ENCODE assay signal across 35 cellular contexts in the genomic region with DNA sequence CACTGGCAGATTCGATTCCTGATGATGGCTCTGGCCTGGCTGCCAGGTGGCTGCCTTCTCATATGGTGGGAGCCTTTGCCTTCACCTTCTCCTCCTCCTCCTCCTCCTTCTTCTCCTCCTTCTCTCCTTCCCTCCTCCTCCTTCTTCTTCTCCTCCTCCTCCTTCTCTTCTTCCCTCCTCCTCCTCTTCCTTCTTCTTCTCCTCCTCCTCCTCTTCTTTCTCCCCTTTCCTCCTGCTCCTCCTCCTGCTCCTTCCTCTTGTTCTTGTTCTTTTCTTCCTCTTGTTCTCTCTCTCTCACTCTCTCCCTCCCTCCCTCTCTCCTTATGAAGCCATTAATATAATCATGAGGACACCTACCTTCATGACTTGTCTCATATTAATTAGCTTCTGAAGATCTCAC.
"Had no signal": no experiment of that assay in that cellular context is flagged by ENCODE, and none has a peak within 500 bp of the region (broad histone marks: within the 10 kb centered on the region; RNA-seq: fewer than 3 reads in every experiment).

No MANE protein-coding gene starts in this region.

- H3K9ac ChIP-seq: KMS-11 had no signal

- H3K4me3 ChIP-seq: MG63 had no signal

- H3K27me3 ChIP-seq: MG63 had no signal

- H3K36me3 ChIP-seq: MG63 had no signal

- DNase-seq: Karpas-422, Kasumi-1, MG63, MM.1S, MV-4-11, NCI-H1048, NCI-H1092, NCI-H1092 treated with DMSO at 0.1 percent for 48 hours, NCI-H1105, NCI-H1105 treated with DMSO at 0.1 percent for 48 hours, NCI-H1417, NCI-H1417 treated with DMSO at 0.1 percent for 48 hours, NCI-H1436, NCI-H1436 treated with DMSO at 0.1 percent for 48 hours, NCI-H146, NCI-H1694, NCI-H1694 treated with DMSO at 0.1 percent for 48 hours, NCI-H187, NCI-H187 treated with DMSO at 0.1 percent for 48 hours, NCI-H1930, NCI-H2029, NCI-H2029 treated with DMSO at 0.1 percent for 48 hours, NCI-H2081, NCI-H2081 treated with DMSO at 0.1 percent for 48 hours, NCI-H2107, NCI-H2171, NCI-H2171 treated with DMSO at 0.1 percent for 48 hours, NCI-H2227 treated with DMSO at 0.1 percent for 48 hours, NCI-H226, NCI-H345, NCI-H446, NCI-H446 treated with DMSO at 0.1 percent for 48 hours, NCI-H510A, NCI-H510A treated with DMSO at 0.1 percent for 48 hours had no signal

- H3K27ac ChIP-seq: KMS-11 had no signal

- H3K9me3 ChIP-seq: MG63 had no signal

- H3K4me2 ChIP-seq: KMS-11 had no signal
